ENCODE assay signal across 23 cellular contexts in genomic region chr19:51546107-51546649, GRCh38. TPM values are rescaled to one million over a fixed set of nuclear protein-coding genes. Genes with fewer than 3 reads are reported as not detected.
DNase-seq lines count a peak whose midpoint lies in the region; ATAC-seq and TF ChIP-seq lines count a peak whose summit lies in the region.
"Had no signal": no experiment of that assay in that cellular context is flagged by ENCODE, and none has a peak within 500 bp of the region (broad histone marks: within the 10 kb centered on the region; RNA-seq: fewer than 3 reads in every experiment).

No MANE protein-coding gene starts in this region.

- no peaks in the 10 kb centered on the region for H4K20me1 ChIP-seq in PC-3 (ENCODE audit: low read length)

- no peaks in the 10 kb centered on the region for H3K9me3 Mint-ChIP-seq in T-helper 2 cell treated with Interferon-gamma antibody and Interleukin-4, amounts not matched to agents 5 μg/mL and 100 μg/mL, for 36 hours
- H3K9me3 Mint-ChIP-seq in IgD-negative memory B cell (no peaks in the 10 kb centered on the region), memory B cell (no peaks in the 10 kb centered on the region)
- no peaks in the 10 kb centered on the region for H3K9me3 Mint-ChIP-seq in activated T-cell treated with anti-CD3 and anti-CD28 coated beads, Interleukin-2, amount 50 U/mL, for 24 hours
- H3K9me3 Mint-ChIP-seq: activated naive CD8-positive, alpha-beta T cell treated with anti-CD3 and anti-CD28 coated beads for 36 hours; activated T-helper 17 cell treated with anti-CD3 and anti-CD28 coated beads, Interleukin-2, amount 50 U/mL, for 72 hours; central memory CD8-positive, alpha-beta T cell had no signal

- H3K56ac ChIP-seq in mesendoderm (ENCODE audit: low read length): no peak overlapping the region

- no peak overlapping the region for H2AFZ ChIP-seq in PC-3 (ENCODE audit: low read length)

- intact Hi-C loops in PC-3 (cut with micrococcal nuclease): no loop called here
- intact Hi-C loops in vagina (cut with DNase I): no loop called here

- H2AK5ac ChIP-seq in mesendoderm (ENCODE audit: low read length): no peak overlapping the region

- no peaks in the 10 kb centered on the region for H3K79me2 ChIP-seq in PC-3 (ENCODE audit: low read length)
- H3K79me2 ChIP-seq in mesendoderm (ENCODE audit: control insufficient read depth, insufficient read depth, low read length): no peaks in the 10 kb centered on the region

- H3K27me3 ChIP-seq in PC-3 (ENCODE audit: low read length) (peaks cover 43% of the 10 kb centered on the region), vagina (no peaks in the 10 kb centered on the region), mesendoderm (ENCODE audit: insufficient read depth, low read length, poor library complexity) (no peaks in the 10 kb centered on the region)

- peaks cover 55% of the 10 kb centered on the region for H3K4me1 Mint-ChIP-seq in T-helper 2 cell treated with Interferon-gamma antibody and Interleukin-4, amounts not matched to agents 5 μg/mL and 100 μg/mL, for 36 hours (ENCODE audit: low read depth)
- H3K4me1 Mint-ChIP-seq in IgD-negative memory B cell (peaks cover 40 to 60% (median 50%) of the 10 kb centered on the region in 3 donors), memory B cell (peaks cover 65% of the 10 kb centered on the region)
- H3K4me1 Mint-ChIP-seq in activated T-cell treated with anti-CD3 and anti-CD28 coated beads, Interleukin-2, amount 50 U/mL, for 24 hours (ENCODE audit: low read depth): peaks cover 20% of the 10 kb centered on the region
- H3K4me1 Mint-ChIP-seq: activated T-helper 17 cell treated with anti-CD3 and anti-CD28 coated beads, Interleukin-2, amount 50 U/mL, for 72 hours had no signal

- peak overlapping the region; percentile 60 for H3K27ac Mint-ChIP-seq in T-helper 2 cell treated with Interferon-gamma antibody and Interleukin-4, amounts not matched to agents 5 μg/mL and 100 μg/mL, for 36 hours
- peak overlapping the region in 1 of 3 donors; percentile 81 for H3K27ac Mint-ChIP-seq in IgD-negative memory B cell
- H3K27ac Mint-ChIP-seq in memory B cell: peak overlapping the region; percentile 86
- H3K27ac Mint-ChIP-seq in activated T-cell treated with anti-CD3 and anti-CD28 coated beads, Interleukin-2, amount 50 U/mL, for 24 hours: no peak overlapping the region
- H3K27ac Mint-ChIP-seq: activated naive CD8-positive, alpha-beta T cell treated with anti-CD3 and anti-CD28 coated beads for 36 hours; activated T-helper 17 cell treated with anti-CD3 and anti-CD28 coated beads, Interleukin-2, amount 50 U/mL, for 72 hours; HFFc6; type B pancreatic cell had no signal

- no peak for TF ChIP-seq POLR2A in vagina (IDR thresholded peaks at IDR 0.05)

- no peak for DNase-seq in T-helper 2 cell treated with Interferon-gamma antibody and Interleukin-4, amounts not matched to agents 5 μg/mL and 100 μg/mL, for 36 hours (ENCODE audit: low spot score)
- no peak for DNase-seq in T-helper 2 cell
- DNase-seq in PC-3: no peak
- DNase-seq in memory B cell (ENCODE audit: low spot score in 2 of 2): no peak
- no peak for DNase-seq in vagina (ENCODE audit: extremely low spot score in 2 of 2)
- no peak for DNase-seq in mesendoderm
- DNase-seq in activated T-cell treated with anti-CD3 and anti-CD28 coated beads, Interleukin-2, amount 50 U/mL, for 24 hours: no peak
- DNase-seq: 8988T; activated CD4-positive, CD25-positive, alpha-beta regulatory T cell treated with anti-CD3 and anti-CD28 coated beads, Interleukin-2, amount 50 U/mL, for 72 hours; activated naive CD8-positive, alpha-beta T cell treated with anti-CD3 and anti-CD28 coated beads for 36 hours; DMS153; lower lobe of right lung; NCI-H1417; NCI-H2081; SHP77 treated with DMSO at 0.1 percent for 48 hours had no signal

- no peak for TF ChIP-seq CTCF in PC-3 (conservative IDR thresholded peaks at IDR 0.05; ENCODE audit: low read depth, low read length)
- no peak for TF ChIP-seq CTCF in vagina (IDR thresholded peaks at IDR 0.05)

- CTCF ChIA-PET in PC-3 (lab: Charles Lee): no interaction called here

- H3K9ac ChIP-seq in PC-3 (ENCODE audit: low read length) (no peak overlapping the region), mesendoderm (ENCODE audit: low read length) (no peak overlapping the region)

- BruUV-seq in PC-3 (replicated peaks; lab: Mats Ljungman, UMichigan): no TSS peak

- H3K9me3 ChIP-seq in PC-3 (ENCODE audit: low read length): no peaks in the 10 kb centered on the region
- no peaks in the 10 kb centered on the region for H3K9me3 ChIP-seq in vagina
- H3K9me3 ChIP-seq: lower lobe of right lung had no signal

- H3K36me3 Mint-ChIP-seq in T-helper 2 cell treated with Interferon-gamma antibody and Interleukin-4, amounts not matched to agents 5 μg/mL and 100 μg/mL, for 36 hours (ENCODE audit: low read depth): no peaks in the 10 kb centered on the region
- peaks cover 11% of the 10 kb centered on the region for H3K36me3 Mint-ChIP-seq in IgD-negative memory B cell
- peaks cover 4% of the 10 kb centered on the region for H3K36me3 Mint-ChIP-seq in memory B cell
- no peaks in the 10 kb centered on the region for H3K36me3 Mint-ChIP-seq in activated T-cell treated with anti-CD3 and anti-CD28 coated beads, Interleukin-2, amount 50 U/mL, for 24 hours (ENCODE audit: low read depth)
- H3K36me3 Mint-ChIP-seq: activated naive CD8-positive, alpha-beta T cell treated with anti-CD3 and anti-CD28 coated beads for 36 hours; type B pancreatic cell had no signal

- H3K36me3 ChIP-seq in PC-3 (ENCODE audit: low read depth, low read length) (no peaks in the 10 kb centered on the region), vagina (no peaks in the 10 kb centered on the region), mesendoderm (ENCODE audit: control insufficient read depth, insufficient read depth, low read length) (no peaks in the 10 kb centered on the region)
- H3K36me3 ChIP-seq: lower lobe of right lung had no signal

- WGBS in mesendoderm (ENCODE audit: extremely low coverage, insufficient coverage, low lambda C conversion rate): no CpG with 5 or more reads among the region's 5 CpGs

- no peaks in the 10 kb centered on the region for H3F3A ChIP-seq in PC-3 (ENCODE audit: low read length, unreplicated experiment)

- no peak overlapping the region for H3K18ac ChIP-seq in mesendoderm (ENCODE audit: low read length)

- POLR2A ChIA-PET in PC-3 (lab: Charles Lee; ENCODE audit: unreplicated experiment): no interaction called here

- H3K27me3 Mint-ChIP-seq in T-helper 2 cell treated with Interferon-gamma antibody and Interleukin-4, amounts not matched to agents 5 μg/mL and 100 μg/mL, for 36 hours (ENCODE audit: low read depth): peaks cover 10% of the 10 kb centered on the region
- H3K27me3 Mint-ChIP-seq in IgD-negative memory B cell (peaks cover 2% of the 10 kb centered on the region), memory B cell (no peaks in the 10 kb centered on the region)
- peaks cover 80% of the 10 kb centered on the region for H3K27me3 Mint-ChIP-seq in activated T-cell treated with anti-CD3 and anti-CD28 coated beads, Interleukin-2, amount 50 U/mL, for 24 hours

- H3K9me2 ChIP-seq in PC-3 (replicated peaks; ENCODE audit: low read length): no peaks in the 10 kb centered on the region

- peak overlapping the region; percentile 62 for H3K4me3 Mint-ChIP-seq in T-helper 2 cell treated with Interferon-gamma antibody and Interleukin-4, amounts not matched to agents 5 μg/mL and 100 μg/mL, for 36 hours
- peak overlapping the region; percentile 64 to 94 (median 84) for H3K4me3 Mint-ChIP-seq in IgD-negative memory B cell
- peak overlapping the region; percentile 69 for H3K4me3 Mint-ChIP-seq in memory B cell
- H3K4me3 Mint-ChIP-seq in activated T-cell treated with anti-CD3 and anti-CD28 coated beads, Interleukin-2, amount 50 U/mL, for 24 hours: no peak overlapping the region
- H3K4me3 Mint-ChIP-seq: activated naive CD8-positive, alpha-beta T cell treated with anti-CD3 and anti-CD28 coated beads for 36 hours; activated T-helper 17 cell treated with anti-CD3 and anti-CD28 coated beads, Interleukin-2, amount 50 U/mL, for 72 hours; central memory CD8-positive, alpha-beta T cell; HFFc6; type B pancreatic cell had no signal

- no peak overlapping the region for H2BK5ac ChIP-seq in mesendoderm (ENCODE audit: low read length)

- H3K27ac ChIP-seq in PC-3 (ENCODE audit: low read length): no peak overlapping the region
- H3K27ac ChIP-seq in vagina: no peak overlapping the region
- H3K27ac ChIP-seq in mesendoderm (ENCODE audit: low read depth, low read length): no peak overlapping the region
- H3K27ac ChIP-seq: lower lobe of right lung had no signal

- H2BK15ac ChIP-seq in mesendoderm (replicated peaks; ENCODE audit: low read depth): no peak overlapping the region

- no peak overlapping the region for H2BK120ac ChIP-seq in mesendoderm (ENCODE audit: low read depth, low read length)

- H3K4ac ChIP-seq in mesendoderm (ENCODE audit: low read depth, low read length): no peak overlapping the region

- no peak overlapping the region for H3K4me3 ChIP-seq in PC-3 (ENCODE audit: low read length)
- H3K4me3 ChIP-seq in vagina: no peak overlapping the region
- H3K4me3 ChIP-seq in mesendoderm (ENCODE audit: low read length): no peak overlapping the region
- H3K4me3 ChIP-seq: lower lobe of right lung had no signal

- no peak overlapping the region for H4K5ac ChIP-seq in mesendoderm (ENCODE audit: low read length)

- H3K4me1 ChIP-seq in PC-3 (ENCODE audit: insufficient read depth, low read length): peaks cover 15% of the 10 kb centered on the region
- no peaks in the 10 kb centered on the region for H3K4me1 ChIP-seq in vagina
- no peaks in the 10 kb centered on the region for H3K4me1 ChIP-seq in mesendoderm (ENCODE audit: control insufficient read depth, low read depth, low read length)
- H3K4me1 ChIP-seq: lower lobe of right lung had no signal

- no peaks in the 10 kb centered on the region for H3K79me1 ChIP-seq in mesendoderm (ENCODE audit: low read length)

- ATAC-seq in PC-3 (no peak), memory B cell (ENCODE audit: low read depth) (no peak)

- no peak overlapping the region for H4K8ac ChIP-seq in mesendoderm (ENCODE audit: low read depth, low read length)

- H3K4me2 ChIP-seq in PC-3 (ENCODE audit: low read length) (peak overlapping the region; percentile 41), mesendoderm (ENCODE audit: low read length) (no peak overlapping the region)

- no peak overlapping the region for H3K23ac ChIP-seq in mesendoderm (ENCODE audit: low read length)

RNA-seq across cellular contexts. Expression of gene SIGLEC6, which starts 14.7 kb away (rescaled TPM):
- polyA plus RNA-seq in IgD-negative memory B cell: 27.6 TPM
- total RNA-seq in PC-3 (2014; rRNA removed) (not detected in 2 replicates), vagina (1.2 TPM)
- 0.15 TPM for polyA plus RNA-seq in mesendoderm (2013, experiment 1 of 2)
- polyA plus RNA-seq in mesendoderm (2013, experiment 2 of 2): 0.13 TPM
- total RNA-seq: activated naive CD8-positive, alpha-beta T cell treated with anti-CD3 and anti-CD28 coated beads for 36 hours; activated T-helper 17 cell treated with anti-CD3 and anti-CD28 coated beads, Interleukin-2, amount 50 U/mL, for 72 hours; dermis microvascular lymphatic vessel endothelial cell; HFFc6; HT1080; LHCN-M2 had no signal

RNA-seq across cellular contexts. Expression of gene ZNF175, which starts 24.9 kb away (rescaled TPM):
- 4.9 TPM for polyA plus RNA-seq in IgD-negative memory B cell
- total RNA-seq in PC-3 (2014; rRNA removed) (7.5 and 8.5 TPM in 2 replicates), vagina (8.1 TPM)
- 3.4 TPM for polyA plus RNA-seq in mesendoderm (2013, experiment 1 of 2)
- 3.2 TPM for polyA plus RNA-seq in mesendoderm (2013, experiment 2 of 2)

RNA-seq across cellular contexts. Expression of gene SIGLEC12, which starts 44.6 kb away (rescaled TPM):
- 1.1 TPM for polyA plus RNA-seq in IgD-negative memory B cell
- not detected in 2 replicates for total RNA-seq in PC-3 (2014; rRNA removed)
- not detected for total RNA-seq in vagina
- polyA plus RNA-seq in mesendoderm (2013, experiment 1 of 2): not detected
- polyA plus RNA-seq in mesendoderm (2013, experiment 2 of 2): not detected
- total RNA-seq: dermis microvascular lymphatic vessel endothelial cell, HFFc6, HT1080, LHCN-M2 had no signal
